In the genomic region with DNA sequence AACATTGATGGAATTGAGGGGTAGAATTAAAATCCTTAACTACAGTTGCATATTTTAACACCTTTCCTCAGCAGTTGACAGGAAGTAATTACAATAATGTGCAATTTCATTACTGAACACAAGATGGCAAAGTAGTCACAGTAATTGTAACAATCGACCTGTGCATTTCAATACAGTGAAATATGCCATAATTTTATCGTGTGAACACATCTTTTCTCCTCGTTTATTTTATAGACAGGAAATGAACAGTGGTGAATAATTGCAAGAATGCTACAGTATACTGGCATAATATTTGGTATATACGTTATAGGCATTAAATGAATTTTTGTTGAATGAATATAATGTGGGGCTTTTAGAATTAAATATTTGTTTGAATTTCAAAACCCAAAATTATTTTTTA, we compare ENCODE assay signal across 8 cellular contexts. TPM values are rescaled to one million over a fixed set of nuclear protein-coding genes. Genes with fewer than 3 reads are reported as not detected.
DNase-seq lines count a peak whose midpoint lies in the region; ATAC-seq and TF ChIP-seq lines count a peak whose summit lies in the region.

No MANE protein-coding gene starts in this region.

- no peak overlapping the region for H3K4me3 ChIP-seq in HCT116 (replicated peaks in 1 of 2; ENCODE audit: low read depth in 1 of 2, low read length in 2 of 2)
- no peak overlapping the region for H3K4me3 ChIP-seq in epithelial cell of proximal tubule (ENCODE audit: low read depth, low read length)
- no peak overlapping the region for H3K4me3 ChIP-seq in neuronal stem cell (ENCODE audit: low read length in 2 of 2)

- H4K8ac ChIP-seq in neuronal stem cell (ENCODE audit: low read depth, low read length): no peak overlapping the region

- peak; percentile 76 for ATAC-seq in HCT116

- no peak overlapping the region for H2BK15ac ChIP-seq in neuronal stem cell (ENCODE audit: low read length)

- H3K36me3 ChIP-seq in HCT116 (ENCODE audit: control insufficient read depth in 1 of 2, insufficient read depth in 2 of 2, low read length in 2 of 2): no peaks in the 10 kb centered on the region
- H3K36me3 ChIP-seq in neuronal stem cell (replicated peaks in 1 of 2; ENCODE audit: control insufficient read depth in 2 of 2, insufficient read depth in 2 of 2, low read length in 2 of 2): no peaks in the 10 kb centered on the region

- H3K9me3 ChIP-seq in HCT116 (ENCODE audit: control insufficient read depth in 1 of 2, insufficient read depth in 1 of 2, low read depth in 1 of 2, low read length in 2 of 2): no peaks in the 10 kb centered on the region
- H3K9me3 ChIP-seq in neuronal stem cell (replicated peaks in 1 of 2; ENCODE audit: control insufficient read depth in 2 of 2, insufficient read depth in 1 of 2, low read depth in 1 of 2, low read length in 2 of 2): peaks cover 0 to 3% of the 10 kb centered on the region in 2 donors

- POLR2A ChIA-PET in HCT116 (lab: Charles Lee): no interaction called here

- no peak overlapping the region for H3K14ac ChIP-seq in neuronal stem cell (ENCODE audit: low read length)

- H4K20me1 ChIP-seq in HCT116 (ENCODE audit: insufficient read depth): no peaks in the 10 kb centered on the region

- no peak overlapping the region for H2AK5ac ChIP-seq in neuronal stem cell (ENCODE audit: low read depth, low read length)

- no peak overlapping the region for H4K91ac ChIP-seq in neuronal stem cell (ENCODE audit: low read depth, low read length, poor library complexity)

- no peak overlapping the region for H3K4ac ChIP-seq in neuronal stem cell (ENCODE audit: low read length)

- H3K4me1 ChIP-seq in HCT116 (ENCODE audit: control insufficient read depth in 1 of 2, insufficient read depth in 2 of 2, low read length in 2 of 2): no peaks in the 10 kb centered on the region
- no peaks in the 10 kb centered on the region for H3K4me1 ChIP-seq in neuronal stem cell (ENCODE audit: control insufficient read depth in 2 of 2, insufficient read depth in 1 of 2, low read depth in 1 of 2, low read length in 2 of 2)

- no TSS peak for BruUV-seq in HCT116 (replicated peaks; lab: Mats Ljungman, UMichigan)

- H3K9me2 ChIP-seq in HCT116 (ENCODE audit: insufficient read depth): no peaks in the 10 kb centered on the region

- no peak overlapping the region for H2BK5ac ChIP-seq in neuronal stem cell (ENCODE audit: low read length)

- TF ChIP-seq POLR2A in HCT116 (IDR thresholded peaks at IDR 0.05; ENCODE audit: borderline replicate concordance, extremely low read depth, insufficient read depth, insufficient read length): no peak

- H2BK12ac ChIP-seq in neuronal stem cell (ENCODE audit: low read length): no peak overlapping the region

- no peaks in the 10 kb centered on the region for H3K79me1 ChIP-seq in neuronal stem cell (ENCODE audit: low read depth, low read length)

- TF ChIP-seq CTCF in GM10266 (IDR thresholded peaks at IDR 0.05; ENCODE audit: control insufficient read depth, insufficient read depth, low read depth, missing control alignments) (peak; percentile 72), HCT116 (IDR thresholded peaks at IDR 0.05 in 2 of 3, conservative IDR thresholded peaks at IDR 0.05 in 1 of 3; ENCODE audit: borderline replicate concordance in 1 of 3, insufficient read depth in 1 of 3, low read depth in 2 of 3, low read length in 2 of 3) (peak; percentile 46 to 79 (median 72); a peak in 5 of 6 replicates), LNCAP (IDR thresholded peaks at IDR 0.05) (peak; percentile 72), epithelial cell of proximal tubule (conservative IDR thresholded peaks at IDR 0.05; ENCODE audit: low read depth, low read length) (peak; percentile 65)

- CTCF ChIA-PET in HCT116 (lab: Charles Lee): interaction anchor here (0.9 to 2.7 kb wide), 4 partner anchors 269 to 343 kb away, joined by 4 to 11 read pairs (median 4); a partner anchor contains a TSS

- H2AFZ ChIP-seq in HCT116 (ENCODE audit: low read depth, low read length, poor library complexity, severe bottlenecking): no peak overlapping the region
- no peak overlapping the region for H2AFZ ChIP-seq in neuronal stem cell (ENCODE audit: low read length)

- H3K9ac ChIP-seq in HCT116 (ENCODE audit: low read length) (no peak overlapping the region), neuronal stem cell (ENCODE audit: low read depth, low read length, poor library complexity) (no peak overlapping the region)

- TF ChIP-seq RAD21 in HCT116 (IDR thresholded peaks at IDR 0.05; ENCODE audit: low read depth): peak; percentile 89

- H3K79me2 ChIP-seq in HCT116 (ENCODE audit: insufficient read depth, low read length): peaks cover 12% of the 10 kb centered on the region

- no peak overlapping the region for H3K23ac ChIP-seq in neuronal stem cell (ENCODE audit: low read depth, low read length, poor library complexity)

- intact Hi-C loops in HCT116 (cut with micrococcal nuclease): loop anchor here (1.0 to 10.0 kb wide), 4 partner anchors 337 to 1440 kb away; no protein-coding TSS in a partner anchor

- no peak overlapping the region for H2BK120ac ChIP-seq in neuronal stem cell (ENCODE audit: low read depth, low read length)

- DNase-seq in A172 (ENCODE audit: low spot score): peak; percentile 59
- DNase-seq in GM10266 (ENCODE audit: extremely low spot score): peak; percentile 39
- DNase-seq in HCT116 (ENCODE audit: low read depth, low spot score): peak; percentile 42
- peak; percentile 41 for DNase-seq in RPMI8226
- DNase-seq in epithelial cell of proximal tubule (ENCODE audit: low read depth): no peak
- peak; percentile 21 for DNase-seq in neuronal stem cell (ENCODE audit: low spot score)
- no peak for DNase-seq in stimulated activated CD4-positive, alpha-beta T cell treated with anti-CD3 and anti-CD28 coated beads, Interleukin-1b, Interleukin-23, amount 100 ng/mL, for 48 hours

- no peak overlapping the region for H3K18ac ChIP-seq in neuronal stem cell (ENCODE audit: low read length)

- RAD21 ChIA-PET in HCT116 (lab: Charles Lee; ENCODE audit: low non-redundant PET in 1 of 2, low total read pairs in 2 of 2, uncharacterized antibody in 2 of 2, unreplicated experiment in 2 of 2): no interaction called here

- H3K4me2 ChIP-seq in HCT116 (ENCODE audit: low read length): no peak overlapping the region
- H3K4me2 ChIP-seq in neuronal stem cell (ENCODE audit: insufficient read depth, low read length, poor library complexity, severe bottlenecking): no peak overlapping the region

- no CpG with 5 or more reads among the region's 4 CpGs for WGBS in neuronal stem cell (ENCODE audit: extremely low coverage in 2 of 2, insufficient read length in 2 of 2, insufficient replicate concordance in 1 of 2), 2 donors

- H3K27ac ChIP-seq in HCT116 (ENCODE audit: low read depth, low read length) (no peak overlapping the region), neuronal stem cell (replicated peaks; ENCODE audit: low read length) (no peak overlapping the region)

- H3K27me3 ChIP-seq in HCT116 (ENCODE audit: insufficient read depth, low read length) (no peaks in the 10 kb centered on the region), neuronal stem cell (ENCODE audit: control insufficient read depth in 3 of 3, insufficient read depth in 3 of 3, low read depth in 1 of 3, low read length in 3 of 3) (no peaks in the 10 kb centered on the region)

TF ChIP-seq in HCT116, 20 proteins besides CTCF, POLR2A, EP300 and RAD21 (continues in another document):
- TF ChIP-seq SP1 (IDR thresholded peaks at IDR 0.05; ENCODE audit: low read depth): no peak
- TF ChIP-seq, protein P1, sequence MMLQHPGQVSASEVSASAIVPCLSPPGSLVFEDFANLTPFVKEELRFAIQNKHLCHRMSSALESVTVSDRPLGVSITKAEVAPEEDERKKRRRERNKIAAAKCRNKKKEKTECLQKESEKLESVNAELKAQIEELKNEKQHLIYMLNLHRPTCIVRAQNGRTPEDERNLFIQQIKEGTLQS (IDR thresholded peaks at IDR 0.05): no peak
- no peak for TF ChIP-seq CEBPB (IDR thresholded peaks at IDR 0.05; ENCODE audit: low read depth)
- no peak for TF ChIP-seq ZFX (IDR thresholded peaks at IDR 0.05)
- no peak for TF ChIP-seq POLR2AphosphoS5 (IDR thresholded peaks at IDR 0.05; ENCODE audit: low read depth, low read length)
- TF ChIP-seq SRF (IDR thresholded peaks at IDR 0.05; ENCODE audit: low read depth): no peak
- no peak for TF ChIP-seq YY1 (IDR thresholded peaks at IDR 0.05; ENCODE audit: extremely low read depth, insufficient replicate concordance, low read depth, low read length)
- no peak for TF ChIP-seq ZNF274 (IDR thresholded peaks at IDR 0.05; ENCODE audit: low read depth, low read length)
- TF ChIP-seq SIN3A (IDR thresholded peaks at IDR 0.05; ENCODE audit: low read depth): no peak
- TF ChIP-seq EZH2phosphoT487 (IDR thresholded peaks at IDR 0.05; ENCODE audit: borderline replicate concordance): no peak
- no peak for TF ChIP-seq EZH2 (IDR thresholded peaks at IDR 0.05)

RNA-seq across cellular contexts. Expression of a gene that starts 25.0 kb away (rescaled TPM):
- 30.5 and 35.0 TPM in 2 replicates for total RNA-seq in A172 (2014; rRNA removed; shearing (Covaris generic))
- total RNA-seq in HCT116 (2021; ENCODE audit: unreplicated experiment) (24.0 TPM), epithelial cell of proximal tubule (8.2 and 11.3 TPM in 2 replicates)
- 5.0 and 8.5 TPM in 2 replicates for polyA plus RNA-seq in HCT116 (2012)
- polyA plus RNA-seq in neuronal stem cell (2013, experiment 1 of 2): 5.9 TPM
- polyA plus RNA-seq in neuronal stem cell (2013, experiment 2 of 2): 7.0 TPM

RNA-seq across cellular contexts. Expression of a gene that starts 31.4 kb away (rescaled TPM):
- total RNA-seq in A172 (2014; rRNA removed; shearing (Covaris generic)): not detected in 2 replicates
- total RNA-seq in HCT116 (2021; ENCODE audit: unreplicated experiment) (not detected), epithelial cell of proximal tubule (not detected in 2 replicates)
- not detected in 2 replicates for polyA plus RNA-seq in HCT116 (2012)
- 0.43 TPM for polyA plus RNA-seq in neuronal stem cell (2013, experiment 1 of 2)
- polyA plus RNA-seq in neuronal stem cell (2013, experiment 2 of 2): 0.37 TPM

Comparison
In these comparisons a context has a peak if more than half of its experiments do, and no peak if none do; other contexts are left out.
1. DNase-seq: peak in A172 (single experiment), GM10266 (single experiment), HCT116 (single experiment), RPMI8226 (single experiment) and neuronal stem cell (single experiment); none in epithelial cell of proximal tubule (single experiment) and stimulated activated CD4-positive, alpha-beta T cell treated with anti-CD3 and anti-CD28 coated beads, Interleukin-1b, Interleukin-23, amount 100 ng/mL, for 48 hours (single experiment).
2. Peak in every context shown above with its lines, with median percentiles within 50 percentile points of each other: CTCF ChIP-seq.